Comparison of ENCODE assay signal across 1 cellular context in the genomic region with DNA sequence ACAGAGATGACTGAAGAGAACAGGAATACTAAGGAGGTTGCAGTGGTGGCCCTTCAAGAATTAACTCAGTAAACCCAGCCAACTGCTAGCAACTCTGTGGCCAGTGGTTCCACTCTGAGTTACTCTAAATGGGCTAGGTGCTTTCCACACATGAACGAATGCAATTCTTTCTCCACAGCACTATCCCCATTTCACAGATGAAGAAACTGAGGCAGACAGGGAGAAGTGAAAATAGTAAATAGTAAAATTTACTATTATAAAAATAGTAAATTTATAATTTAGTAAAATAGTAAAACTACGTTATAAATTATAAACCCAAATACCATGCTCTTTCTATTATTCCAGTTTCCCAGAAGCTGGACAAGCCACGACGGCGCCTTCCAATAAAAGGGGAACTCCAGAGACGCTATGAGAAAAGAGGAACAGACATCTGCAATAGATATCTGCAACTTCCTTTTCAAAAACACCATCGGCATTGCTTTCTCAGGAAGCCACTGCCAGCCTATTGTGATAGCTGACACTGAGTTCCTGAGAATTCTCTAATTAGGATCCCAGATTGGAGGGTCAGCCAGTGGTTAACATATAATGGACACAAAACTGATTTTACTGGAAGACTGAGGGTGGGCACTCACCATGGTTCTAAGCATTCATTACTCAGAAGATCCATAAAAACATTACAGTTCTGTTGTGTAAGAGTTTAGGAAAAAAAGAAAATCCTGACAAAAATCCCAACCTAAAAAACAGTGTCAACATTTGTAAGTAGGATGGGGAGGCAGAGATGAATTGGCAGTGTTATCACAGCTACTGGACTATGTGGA.
TF ChIP-seq lines count a peak whose summit lies in the region.

No MANE protein-coding gene starts in this region.

TF ChIP-seq in IMR-90, 13 proteins besides CTCF, POLR2A, EP300 and RAD21 (continued from another document):
- TF ChIP-seq, protein P1, sequence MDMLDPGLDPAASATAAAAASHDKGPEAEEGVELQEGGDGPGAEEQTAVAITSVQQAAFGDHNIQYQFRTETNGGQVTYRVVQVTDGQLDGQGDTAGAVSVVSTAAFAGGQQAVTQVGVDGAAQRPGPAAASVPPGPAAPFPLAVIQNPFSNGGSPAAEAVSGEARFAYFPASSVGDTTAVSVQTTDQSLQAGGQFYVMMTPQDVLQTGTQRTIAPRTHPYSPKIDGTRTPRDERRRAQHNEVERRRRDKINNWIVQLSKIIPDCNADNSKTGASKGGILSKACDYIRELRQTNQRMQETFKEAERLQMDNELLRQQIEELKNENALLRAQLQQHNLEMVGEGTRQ (IDR thresholded peaks at IDR 0.05; ENCODE audit: low read depth, low read length), result no peak
- no peak for TF ChIP-seq MAZ (IDR thresholded peaks at IDR 0.05; ENCODE audit: borderline replicate concordance, low read depth, low read length)
- no peak for TF ChIP-seq MAFK (IDR thresholded peaks at IDR 0.05; ENCODE audit: low read depth, low read length)
- TF ChIP-seq MXI1 (IDR thresholded peaks at IDR 0.05; ENCODE audit: borderline replicate concordance, low read depth, low read length), result no peak
- TF ChIP-seq CHD1 (IDR thresholded peaks at IDR 0.05; ENCODE audit: low read depth, low read length), result no peak
- TF ChIP-seq FOS (IDR thresholded peaks at IDR 0.05; ENCODE audit: low read depth, low read length), result no peak
- TF ChIP-seq RFX5 (IDR thresholded peaks at IDR 0.05; ENCODE audit: low read depth, low read length), result no peak
- TF ChIP-seq BHLHE40 (IDR thresholded peaks at IDR 0.05; ENCODE audit: low read depth, low read length), result no peak
- TF ChIP-seq CEBPB (IDR thresholded peaks at IDR 0.05; ENCODE audit: low read depth, low read length), result no peak
- TF ChIP-seq NFE2L2 (IDR thresholded peaks at IDR 0.05; ENCODE audit: low read depth, low read length), result no peak
- TF ChIP-seq, protein P2, sequence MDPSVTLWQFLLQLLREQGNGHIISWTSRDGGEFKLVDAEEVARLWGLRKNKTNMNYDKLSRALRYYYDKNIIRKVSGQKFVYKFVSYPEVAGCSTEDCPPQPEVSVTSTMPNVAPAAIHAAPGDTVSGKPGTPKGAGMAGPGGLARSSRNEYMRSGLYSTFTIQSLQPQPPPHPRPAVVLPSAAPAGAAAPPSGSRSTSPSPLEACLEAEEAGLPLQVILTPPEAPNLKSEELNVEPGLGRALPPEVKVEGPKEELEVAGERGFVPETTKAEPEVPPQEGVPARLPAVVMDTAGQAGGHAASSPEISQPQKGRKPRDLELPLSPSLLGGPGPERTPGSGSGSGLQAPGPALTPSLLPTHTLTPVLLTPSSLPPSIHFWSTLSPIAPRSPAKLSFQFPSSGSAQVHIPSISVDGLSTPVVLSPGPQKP (IDR thresholded peaks at IDR 0.05; ENCODE audit: borderline replicate concordance, low read depth, low read length), result no peak
- no peak for TF ChIP-seq SMC3 (IDR thresholded peaks at IDR 0.05; ENCODE audit: low read depth, low read length)
